28 cellular contexts compared by ENCODE assay signal in the genomic region with DNA sequence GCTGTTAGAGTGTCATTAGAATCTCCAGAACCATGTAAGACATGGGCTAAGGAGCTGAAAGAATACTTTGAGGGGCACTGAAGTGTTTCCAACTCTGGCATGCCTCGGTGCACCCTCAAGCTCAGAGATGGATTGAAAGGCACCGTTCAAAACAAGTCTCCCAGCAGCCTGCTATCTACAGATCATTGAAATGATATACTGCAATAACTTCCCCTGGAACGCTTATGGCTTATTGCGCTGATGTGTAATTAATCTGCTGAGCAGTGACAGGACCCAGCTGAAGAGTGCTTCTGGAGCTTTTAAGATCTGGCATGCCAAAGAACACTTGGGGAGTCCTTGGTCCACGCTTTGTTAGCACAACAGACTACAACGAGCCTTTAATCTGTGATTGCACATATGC.
"Had no signal": no experiment of that assay in that cellular context is flagged by ENCODE, and none has a peak within 500 bp of the region (broad histone marks: within the 10 kb centered on the region; RNA-seq: fewer than 3 reads in every experiment).

No MANE protein-coding gene starts in this region.

- H3K79me2 ChIP-seq: parathyroid adenoma had no signal

- H3K4me1 ChIP-seq: adrenal gland, body of pancreas, esophagus squamous epithelium, parathyroid adenoma, psoas muscle, suprapubic skin, tibial nerve had no signal

- ATAC-seq: body of pancreas, psoas muscle, right cardiac atrium had no signal

- H3K9me3 ChIP-seq: adrenal gland, body of pancreas, esophagus squamous epithelium, psoas muscle, suprapubic skin had no signal

- H3K36me3 ChIP-seq: adrenal gland, esophagus squamous epithelium, suprapubic skin, tibial nerve had no signal

- H3K27ac ChIP-seq: adrenal gland, body of pancreas, epithelial cell of prostate, esophagus squamous epithelium, parathyroid adenoma, psoas muscle, suprapubic skin, tibial nerve, VCaP had no signal

- H3K27me3 Mint-ChIP-seq: activated naive CD8-positive, alpha-beta T cell treated with anti-CD3 and anti-CD28 coated beads for 36 hours had no signal

- H3K4me3 Mint-ChIP-seq: activated naive CD4-positive, alpha-beta T cell treated with anti-CD3 and anti-CD28 coated beads for 36 hours; activated naive CD8-positive, alpha-beta T cell treated with anti-CD3 and anti-CD28 coated beads for 36 hours; activated T-helper 1 cell treated with anti-CD3 and anti-CD28 coated beads, Interleukin-12 subunit alpha, Interleukin-12 subunit beta, Interleukin-2, Interleukin-4 antibody, amounts not matched to agents 30 ng/mL and 10 ng/mL and 1 ng/mL, durations not matched to agents 14 hours and 24 hours and 36 hours; neural crest cell had no signal

- H3K4me1 Mint-ChIP-seq: activated naive CD8-positive, alpha-beta T cell treated with anti-CD3 and anti-CD28 coated beads for 36 hours; neural crest cell had no signal

- H2AFZ ChIP-seq: parathyroid adenoma had no signal

- H3K27me3 ChIP-seq: adrenal gland, body of pancreas, esophagus squamous epithelium, suprapubic skin, tibial nerve had no signal

- DNase-seq: activated CD4-positive, alpha-beta T cell treated with anti-CD3 and anti-CD28 coated beads for 4 hours; activated CD4-positive, alpha-beta T cell treated with anti-CD3 and anti-CD28 coated beads, Interleukin-2, amount 50 U/mL, for 48 hours; activated CD8-positive, alpha-beta memory T cell treated with anti-CD3 and anti-CD28 coated beads for 24 hours; activated effector memory CD4-positive, alpha-beta T cell treated with anti-CD3 and anti-CD28 coated beads, Interleukin-2, amount 50 U/mL, for 16 hours; activated naive CD4-positive, alpha-beta T cell treated with anti-CD3 and anti-CD28 coated beads for 36 hours; activated naive CD8-positive, alpha-beta T cell treated with anti-CD3 and anti-CD28 coated beads for 36 hours; activated T-cell treated with anti-CD3 and anti-CD28 coated beads, Interleukin-2, amount 50 U/mL, for 1 hour; adrenal gland; aorta; body of pancreas; effector CD8-positive, alpha-beta T cell; esophagus squamous epithelium; foreskin melanocyte; mammary epithelial cell; nucleus accumbens; psoas muscle; right cardiac atrium; stimulated activated CD4-positive, alpha-beta T cell treated with anti-CD3 and anti-CD28 coated beads, Interleukin-15, amount 100 ng/mL, for 24 hours; stimulated activated CD4-positive, alpha-beta T cell treated with anti-CD3 and anti-CD28 coated beads, Interleukin-2, amount 100 ng/mL, for 24 hours; stimulated activated naive CD4-positive, alpha-beta T cell; T-helper 9 cell had no signal

- H3K27ac Mint-ChIP-seq: activated naive CD4-positive, alpha-beta T cell treated with anti-CD3 and anti-CD28 coated beads for 36 hours; activated naive CD8-positive, alpha-beta T cell treated with anti-CD3 and anti-CD28 coated beads for 36 hours; activated T-helper 1 cell treated with anti-CD3 and anti-CD28 coated beads, Interleukin-12 subunit alpha, Interleukin-12 subunit beta, Interleukin-2, Interleukin-4 antibody, amounts not matched to agents 30 ng/mL and 10 ng/mL and 1 ng/mL, durations not matched to agents 14 hours and 24 hours and 36 hours had no signal

- H3K4me3 ChIP-seq: adrenal gland, body of pancreas, esophagus squamous epithelium, psoas muscle, suprapubic skin, tibial nerve had no signal
